Comparison of ENCODE assay signal across 11 cellular contexts in genomic region chr14:99275222-99275584, GRCh38. TPM values are rescaled to one million over a fixed set of nuclear protein-coding genes. Genes with fewer than 3 reads are reported as not detected.
DNase-seq lines count a peak whose midpoint lies in the region; ATAC-seq and TF ChIP-seq lines count a peak whose summit lies in the region.
"Had no signal": no experiment of that assay in that cellular context is flagged by ENCODE, and none has a peak within 500 bp of the region (broad histone marks: within the 10 kb centered on the region; RNA-seq: fewer than 3 reads in every experiment).

No MANE protein-coding gene starts in this region.

- POLR2A ChIA-PET in activated naive CD8-positive, alpha-beta T cell treated with anti-CD3 and anti-CD28 coated beads, Interleukin-2, amount 10 ng/mL, durations not matched to agents 7 days and 5 days (lab: Charles Lee), result interaction anchor here (0.6 to 16.1 kb wide), 8 partner anchors 14 to 1672 kb away, joined by 3 to 796 read pairs (median 4); no protein-coding TSS in a partner anchor

- H4K20me1 ChIP-seq in H9 (ENCODE audit: control insufficient read depth, insufficient read depth, insufficient read length), result no peaks in the 10 kb centered on the region

- H3K36me3 Mint-ChIP-seq in T-helper 1 cell treated with Interleukin-12 subunit alpha and Interleukin-12 subunit beta and Interleukin-4 antibody, amounts not matched to agents 30 μg/mL and 1 μg/mL, for 36 hours (ENCODE audit: low read depth), result peaks cover 5% of the 10 kb centered on the region
- H3K36me3 Mint-ChIP-seq in H9 (ENCODE audit: insufficient read depth in 1 of 3, low read depth in 3 of 3) (no peaks in the 10 kb centered on the region), naive B cell (peaks cover 0 to 18% of the 10 kb centered on the region in 2 donors)
- H3K36me3 Mint-ChIP-seq in activated naive CD8-positive, alpha-beta T cell treated with anti-CD3 and anti-CD28 coated beads, Interleukin-2, amount 10 ng/mL, durations not matched to agents 7 days and 5 days, result peaks cover 3% of the 10 kb centered on the region

- H2BK120ac ChIP-seq in H9 (ENCODE audit: low read depth, low read length, poor library complexity, severe bottlenecking), result no peak overlapping the region

- H2AK5ac ChIP-seq in H9 (ENCODE audit: insufficient read length, low read length), result no peak overlapping the region

- H3K27ac ChIP-seq in H9 (ENCODE audit: insufficient read length, low read depth, low read length), result no peak overlapping the region
- H3K27ac ChIP-seq: 22Rv1 had no signal

- no peak overlapping the region for H2BK20ac ChIP-seq in H9 (ENCODE audit: low read depth, low read length, poor library complexity, severe bottlenecking)

- H3K56ac ChIP-seq in H9 (ENCODE audit: insufficient read length, low read depth, low read length), result no peak overlapping the region

- H2AFZ ChIP-seq in H9 (ENCODE audit: low read length), result no peak overlapping the region

- DNase-seq in T-helper 1 cell, result no peak
- no peak for DNase-seq in H9
- no peak for DNase-seq in activated naive CD8-positive, alpha-beta T cell treated with anti-CD3 and anti-CD28 coated beads, Interleukin-2, amount 10 ng/mL, durations not matched to agents 7 days and 5 days
- no peak for DNase-seq in naive B cell
- DNase-seq in KBM-7, result no peak
- DNase-seq in DMS79 (lab: John Stamatoyannopoulos, UW), result no peak
- DNase-seq: KG1 had no signal

- H3K4me3 Mint-ChIP-seq in T-helper 1 cell treated with Interleukin-12 subunit alpha and Interleukin-12 subunit beta and Interleukin-4 antibody, amounts not matched to agents 30 μg/mL and 1 μg/mL, for 36 hours, result peak overlapping the region; percentile 97
- peak overlapping the region; percentile 62 to 80 for H3K4me3 Mint-ChIP-seq in H9
- peak overlapping the region; percentile 97 for H3K4me3 Mint-ChIP-seq in activated naive CD8-positive, alpha-beta T cell treated with anti-CD3 and anti-CD28 coated beads, Interleukin-2, amount 10 ng/mL, durations not matched to agents 7 days and 5 days
- H3K4me3 Mint-ChIP-seq in naive B cell, result peak overlapping the region in 5 of 8 donors; percentile 9 to 71 (median 61)

- no peak overlapping the region for H3K9ac ChIP-seq in H9 (ENCODE audit: extremely low read depth, insufficient read length, low read length)

- H3K14ac ChIP-seq in H9 (ENCODE audit: insufficient read depth, low read length), result no peak overlapping the region

- no peak overlapping the region for H3T11ph ChIP-seq in H9 (ENCODE audit: low read length)

- no peak overlapping the region for H3K27ac Mint-ChIP-seq in T-helper 1 cell treated with Interleukin-12 subunit alpha and Interleukin-12 subunit beta and Interleukin-4 antibody, amounts not matched to agents 30 μg/mL and 1 μg/mL, for 36 hours
- H3K27ac Mint-ChIP-seq in H9 (peak overlapping the region in 1 of 3 experiments; percentile 52; a peak in 1 of 7 replicates), naive B cell (peak overlapping the region in 2 of 6 donors; percentile 16 to 80)
- H3K27ac Mint-ChIP-seq in activated naive CD8-positive, alpha-beta T cell treated with anti-CD3 and anti-CD28 coated beads, Interleukin-2, amount 10 ng/mL, durations not matched to agents 7 days and 5 days, result peak overlapping the region; percentile 96

- H3K4me1 Mint-ChIP-seq in T-helper 1 cell treated with Interleukin-12 subunit alpha and Interleukin-12 subunit beta and Interleukin-4 antibody, amounts not matched to agents 30 μg/mL and 1 μg/mL, for 36 hours (ENCODE audit: low read depth), result peaks cover 31% of the 10 kb centered on the region
- H3K4me1 Mint-ChIP-seq in H9 (peaks cover 23 to 53% of the 10 kb centered on the region in 2 experiments), naive B cell (peaks cover 23 to 25% (median 25%) of the 10 kb centered on the region in 3 donors)
- H3K4me1 Mint-ChIP-seq in activated naive CD8-positive, alpha-beta T cell treated with anti-CD3 and anti-CD28 coated beads, Interleukin-2, amount 10 ng/mL, durations not matched to agents 7 days and 5 days, result peaks cover 27% of the 10 kb centered on the region

- H3K79me2 ChIP-seq in H9 (ENCODE audit: insufficient read depth, low read length), result no peaks in the 10 kb centered on the region

- no peak overlapping the region for H4K5ac ChIP-seq in H9 (ENCODE audit: insufficient read length, low read depth, low read length)

- no peak overlapping the region for H2BK5ac ChIP-seq in H9 (ENCODE audit: insufficient read length, low read length)

- peaks cover 22% of the 10 kb centered on the region for H3K27me3 Mint-ChIP-seq in T-helper 1 cell treated with Interleukin-12 subunit alpha and Interleukin-12 subunit beta and Interleukin-4 antibody, amounts not matched to agents 30 μg/mL and 1 μg/mL, for 36 hours (ENCODE audit: low read depth)
- H3K27me3 Mint-ChIP-seq in H9 (ENCODE audit: low read depth) (peaks cover 33% of the 10 kb centered on the region), naive B cell (peaks cover 54 to 78% (median 68%) of the 10 kb centered on the region in 3 donors)
- peaks cover 29% of the 10 kb centered on the region for H3K27me3 Mint-ChIP-seq in activated naive CD8-positive, alpha-beta T cell treated with anti-CD3 and anti-CD28 coated beads, Interleukin-2, amount 10 ng/mL, durations not matched to agents 7 days and 5 days

- H3K79me1 ChIP-seq in H9 (ENCODE audit: insufficient read depth, low read depth, low read length, poor library complexity, severe bottlenecking), result no peaks in the 10 kb centered on the region

- H4K8ac ChIP-seq in H9 (replicated peaks; ENCODE audit: insufficient read length, low read depth, low read length), result no peak overlapping the region

- no peaks in the 10 kb centered on the region for H3K9me3 ChIP-seq in H9 (ENCODE audit: control insufficient read depth, low read depth, low read length)
- H3K9me3 ChIP-seq: upper lobe of left lung had no signal

- ATAC-seq in activated naive CD8-positive, alpha-beta T cell treated with anti-CD3 and anti-CD28 coated beads, Interleukin-2, amount 10 ng/mL, durations not matched to agents 7 days and 5 days (ENCODE audit: low read depth), result no peak
- no peak for ATAC-seq in naive B cell (ENCODE audit: low read depth in 2 of 2)
- ATAC-seq in HG03097 (IDR thresholded peaks at IDR 0.05; ENCODE audit: low FRiP score, unreplicated experiment), result no peak

- no peaks in the 10 kb centered on the region; the same call in 1 of the 2 replicates for H3K27me3 ChIP-seq in H9 (ENCODE audit: insufficient read depth, low read length)

- peak overlapping the region; percentile 27 for H3K4me2 ChIP-seq in H9 (ENCODE audit: insufficient read depth, insufficient read length, low read length)

- peaks cover 24% of the 10 kb centered on the region for H3K23me2 ChIP-seq in H9 (ENCODE audit: insufficient read length, low read depth, low read length, poor library complexity, severe bottlenecking)

- H3K9me3 Mint-ChIP-seq in T-helper 1 cell treated with Interleukin-12 subunit alpha and Interleukin-12 subunit beta and Interleukin-4 antibody, amounts not matched to agents 30 μg/mL and 1 μg/mL, for 36 hours, result no peaks in the 10 kb centered on the region
- H3K9me3 Mint-ChIP-seq in H9 (peaks cover 0 to 4% of the 10 kb centered on the region in 2 experiments; a peak in 1 of 5 replicates), naive B cell (peaks cover 0 to 4% (median 0%) of the 10 kb centered on the region in 7 donors)
- H3K9me3 Mint-ChIP-seq in activated naive CD8-positive, alpha-beta T cell treated with anti-CD3 and anti-CD28 coated beads, Interleukin-2, amount 10 ng/mL, durations not matched to agents 7 days and 5 days, result no peaks in the 10 kb centered on the region

- H3K23ac ChIP-seq in H9 (ENCODE audit: insufficient read length, low read depth, low read length), result no peak overlapping the region

- no peak for TF ChIP-seq CTCF in H9 (conservative IDR thresholded peaks at IDR 0.05)

- H4K91ac ChIP-seq in H9 (ENCODE audit: insufficient read length, low read depth, low read length), result no peak overlapping the region

- in situ Hi-C loops in KBM-7 (cut with MboI; ENCODE audit: low pct_unique_long_range_greater_than_20kb, low sequenced_read_pairs), result no loop called here

- H3K4me1 ChIP-seq in H9 (ENCODE audit: insufficient read depth, low read length), result 0 out of 2 replicates have a peak, but pooled peaks cover 8% of the 10 kb centered on the region

- H3K4ac ChIP-seq in H9 (ENCODE audit: low read depth, low read length), result no peak overlapping the region

- no peak overlapping the region for H3K18ac ChIP-seq in H9 (ENCODE audit: insufficient read length, low read depth, low read length)

- H2BK12ac ChIP-seq in H9 (ENCODE audit: insufficient read length, low read depth, low read length), result no peak overlapping the region

- H2BK15ac ChIP-seq in H9 (ENCODE audit: low read depth, low read length), result no peak overlapping the region

RNA-seq across cellular contexts. Expression of gene BCL11B, which starts 3.2 kb away (rescaled TPM):
- 4.9 and 5.1 TPM in 2 replicates for total RNA-seq in H9 (2021)
- total RNA-seq in activated naive CD8-positive, alpha-beta T cell treated with anti-CD3 and anti-CD28 coated beads, Interleukin-2, amount 10 ng/mL, durations not matched to agents 7 days and 5 days, result 100 to 1,000 TPM in 1 of 2 experiments, 10 to 100 TPM in 1; 99.5 to 104 TPM
- polyA plus RNA-seq in naive B cell (ENCODE audit: low read depth in 6 of 6), result under 1 TPM in 2 of 6 donors, not detected in 4; 0.03 to 0.05 TPM

Comparison
In these comparisons a context has a peak if more than half of its experiments do, and no peak if none do; other contexts are left out.
1. RNA of gene BCL11B, which starts 3.2 kb away (total RNA-seq): 99.5 to 104 TPM in activated naive CD8-positive, alpha-beta T cell treated with anti-CD3 and anti-CD28 coated beads, Interleukin-2, amount 10 ng/mL, durations not matched to agents 7 days and 5 days; 4.9 to 5.1 TPM in H9; every median in the first group is over 10 times any median in the second.
2. Peak in every context shown above with its lines, with median percentiles within 50 percentile points of each other: H3K4me3 Mint-ChIP-seq.